In the genomic region with DNA sequence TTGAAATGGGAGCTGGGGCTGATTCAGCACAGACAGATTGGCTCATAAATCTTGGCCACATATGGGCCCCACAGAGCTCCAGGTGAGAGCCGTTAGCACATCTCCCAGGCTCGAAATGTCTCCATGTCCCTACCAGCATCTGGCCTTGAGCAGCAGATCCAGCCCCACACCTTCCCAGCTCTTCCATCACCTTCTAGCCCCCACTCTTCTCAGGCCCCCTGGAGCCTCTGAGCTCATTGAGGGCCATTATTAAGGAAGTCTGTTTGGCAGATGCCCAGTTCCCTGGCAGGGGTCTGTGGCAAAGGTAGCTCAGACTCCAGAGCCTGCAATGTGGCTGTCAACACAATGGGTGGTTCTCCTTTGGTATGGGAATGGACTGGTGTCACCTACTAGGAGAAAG, we compare ENCODE assay signal across 20 cellular contexts.
"Had no signal": no experiment of that assay in that cellular context is flagged by ENCODE, and none has a peak within 500 bp of the region (broad histone marks: within the 10 kb centered on the region; RNA-seq: fewer than 3 reads in every experiment).

No MANE protein-coding gene starts in this region.

- ATAC-seq: activated CD4-positive, CD25-positive, alpha-beta regulatory T cell treated with anti-CD3 and anti-CD28 coated beads, Interleukin-2, amount 50 U/mL, for 24 hours; activated CD8-positive, alpha-beta T cell treated with anti-CD3 and anti-CD28 coated beads for 36 hours; PC-3; SK-N-SH treated with all-trans-retinoic acid at 6 μM for 48 hours had no signal

- H3K27me3 ChIP-seq: MG63, SJSA1 had no signal

- DNase-seq: activated CD4-positive, alpha-beta T cell treated with anti-CD3 and anti-CD28 coated beads for 4 hours; activated CD8-positive, alpha-beta memory T cell treated with anti-CD3 and anti-CD28 coated beads, Interleukin-2, amount 50 U/mL, for 4 hours; activated CD8-positive, alpha-beta T cell treated with anti-CD3 and anti-CD28 coated beads for 36 hours; activated gamma-delta T cell; activated naive CD4-positive, alpha-beta T cell treated with anti-CD3 and anti-CD28 coated beads for 36 hours; amygdala; MG63; MV-4-11; NCI-H1092 treated with DMSO at 0.1 percent for 48 hours; NCI-H1417 treated with DMSO at 0.1 percent for 48 hours; NCI-H1694; NCI-H2029; NCI-H446 treated with DMSO at 0.1 percent for 48 hours; NCI-H524 treated with DMSO at 0.1 percent for 48 hours; NCI-H774; PC-3; SHP77 had no signal

- H3K9me3 ChIP-seq: MG63, SJSA1 had no signal

- H3K36me3 ChIP-seq: MG63, SJSA1 had no signal

- H3K4me3 ChIP-seq: MG63, SJSA1 had no signal

- H3K4me1 ChIP-seq: SJSA1 had no signal

- H3K27ac ChIP-seq: SJSA1 had no signal
